ENCODE assay signal across 11 cellular contexts in genomic region chr11:34624069-34624468, GRCh38. TPM values are rescaled to one million over a fixed set of nuclear protein-coding genes. Genes with fewer than 3 reads are reported as not detected.
DNase-seq lines count a peak whose midpoint lies in the region; ATAC-seq and TF ChIP-seq lines count a peak whose summit lies in the region.
"Had no signal": no experiment of that assay in that cellular context is flagged by ENCODE, and none has a peak within 500 bp of the region (broad histone marks: within the 10 kb centered on the region; RNA-seq: fewer than 3 reads in every experiment).

No MANE protein-coding gene starts in this region.

- H3K27ac ChIP-seq in gastrocnemius medialis = no peak overlapping the region

- peaks cover 41% of the 10 kb centered on the region for H3K27me3 Mint-ChIP-seq in activated CD8-positive, alpha-beta T cell treated with anti-CD3 and anti-CD28 coated beads for 36 hours
- peaks cover 35% of the 10 kb centered on the region for H3K27me3 Mint-ChIP-seq in activated CD8-positive, alpha-beta T cell treated with anti-CD3 and anti-CD28 coated beads, Interleukin-2, amount 10 ng/mL, durations not matched to agents 7 days and 5 days (ENCODE audit: low read depth)
- peaks cover 23% of the 10 kb centered on the region for H3K27me3 Mint-ChIP-seq in activated T-helper 17 cell treated with anti-CD3 and anti-CD28 coated beads, Interleukin-2, amount 50 U/mL, for 72 hours
- no peaks in the 10 kb centered on the region for H3K27me3 Mint-ChIP-seq in Caco-2 (ENCODE audit: insufficient read depth, unreplicated experiment)

- no peaks in the 10 kb centered on the region for H3K9me3 ChIP-seq in Caco-2
- no peaks in the 10 kb centered on the region for H3K9me3 ChIP-seq in gastrocnemius medialis

- no peak overlapping the region for H3K27ac Mint-ChIP-seq in activated CD8-positive, alpha-beta T cell treated with anti-CD3 and anti-CD28 coated beads for 36 hours
- no peak overlapping the region for H3K27ac Mint-ChIP-seq in activated CD8-positive, alpha-beta T cell treated with anti-CD3 and anti-CD28 coated beads, Interleukin-2, amount 10 ng/mL, durations not matched to agents 7 days and 5 days
- no peak overlapping the region for H3K27ac Mint-ChIP-seq in activated T-helper 17 cell treated with anti-CD3 and anti-CD28 coated beads, Interleukin-2, amount 50 U/mL, for 72 hours
- H3K27ac Mint-ChIP-seq in stimulated activated effector memory CD8-positive, alpha-beta T cell treated with anti-CD3 and anti-CD28 coated beads, Interleukin-12 subunit alpha, Interleukin-12 subunit beta, amount 100 ng/mL, for 72 hours = no peak overlapping the region
- H3K27ac Mint-ChIP-seq in Caco-2 (ENCODE audit: unreplicated experiment) = no peak overlapping the region

- intact Hi-C loops in activated CD8-positive, alpha-beta T cell treated with anti-CD3 and anti-CD28 coated beads for 36 hours (cut with micrococcal nuclease) = no loop called here
- intact Hi-C loops in Caco-2 (cut with micrococcal nuclease; ENCODE audit: unreplicated experiment) = no loop called here
- intact Hi-C loops in gastrocnemius medialis (cut with DNase I; ENCODE audit: low total_unique reads) = no loop called here

- H3K4me3 ChIP-seq in Caco-2 (ENCODE audit: low read depth, low read length) (no peak overlapping the region), gastrocnemius medialis (no peak overlapping the region)

- H3K36me3 ChIP-seq in Caco-2 (ENCODE audit: control insufficient read depth, insufficient read depth, low read length) = no peaks in the 10 kb centered on the region
- H3K36me3 ChIP-seq in gastrocnemius medialis = no peaks in the 10 kb centered on the region

- peak; percentile 31 for DNase-seq in activated CD8-positive, alpha-beta T cell treated with anti-CD3 and anti-CD28 coated beads for 36 hours
- DNase-seq in activated CD8-positive, alpha-beta T cell treated with anti-CD3 and anti-CD28 coated beads, Interleukin-2, amount 10 ng/mL, durations not matched to agents 7 days and 5 days = no peak
- DNase-seq in stimulated activated effector memory CD8-positive, alpha-beta T cell treated with anti-CD3 and anti-CD28 coated beads, Interleukin-12 subunit alpha, Interleukin-12 subunit beta, amount 100 ng/mL, for 72 hours (ENCODE audit: low spot score in 2 of 2) = peak; percentile 37 to 79
- DNase-seq in cortex of kidney (lab: John Stamatoyannopoulos, UW) = no peak
- no peak for DNase-seq in Caco-2
- no peak for DNase-seq in gastrocnemius medialis
- DNase-seq: NCI-H2081 had no signal

- H3K36me3 Mint-ChIP-seq in activated CD8-positive, alpha-beta T cell treated with anti-CD3 and anti-CD28 coated beads for 36 hours (ENCODE audit: low read depth) = no peaks in the 10 kb centered on the region
- no peaks in the 10 kb centered on the region for H3K36me3 Mint-ChIP-seq in activated CD8-positive, alpha-beta T cell treated with anti-CD3 and anti-CD28 coated beads, Interleukin-2, amount 10 ng/mL, durations not matched to agents 7 days and 5 days (ENCODE audit: low read depth)
- no peaks in the 10 kb centered on the region for H3K36me3 Mint-ChIP-seq in activated T-helper 17 cell treated with anti-CD3 and anti-CD28 coated beads, Interleukin-2, amount 50 U/mL, for 72 hours (ENCODE audit: low read depth)
- no peaks in the 10 kb centered on the region for H3K36me3 Mint-ChIP-seq in stimulated activated effector memory CD8-positive, alpha-beta T cell treated with anti-CD3 and anti-CD28 coated beads, Interleukin-12 subunit alpha, Interleukin-12 subunit beta, amount 100 ng/mL, for 72 hours
- H3K36me3 Mint-ChIP-seq in Caco-2 (ENCODE audit: insufficient read depth, unreplicated experiment) = no peaks in the 10 kb centered on the region

- CTCF ChIA-PET in activated CD8-positive, alpha-beta T cell treated with anti-CD3 and anti-CD28 coated beads for 36 hours (lab: Charles Lee) = no interaction called here
- CTCF ChIA-PET in activated CD8-positive, alpha-beta T cell treated with anti-CD3 and anti-CD28 coated beads, Interleukin-2, amount 10 ng/mL, durations not matched to agents 7 days and 5 days (lab: Charles Lee) = no interaction called here
- CTCF ChIA-PET in Caco-2 (lab: Charles Lee) = no interaction called here

- TF ChIP-seq CTCF in activated CD8-positive, alpha-beta T cell treated with anti-CD3 and anti-CD28 coated beads for 36 hours (IDR thresholded peaks at IDR 0.05) = no peak
- TF ChIP-seq CTCF in Caco-2 (IDR thresholded peaks at IDR 0.05; ENCODE audit: insufficient read depth in 1 of 2, low read depth in 1 of 2, low read length in 1 of 2, severe bottlenecking in 1 of 2, unreplicated experiment in 1 of 2) (no peak), gastrocnemius medialis (IDR thresholded peaks at IDR 0.05 in 4 of 5, conservative IDR thresholded peaks at IDR 0.05 in 1 of 5) (no peak)

- no peak for TF ChIP-seq POLR2A in gastrocnemius medialis (IDR thresholded peaks at IDR 0.05)

- H3K27me3 ChIP-seq in Caco-2 (replicated peaks; ENCODE audit: control insufficient read depth, insufficient read depth, low read length) (no peaks in the 10 kb centered on the region), gastrocnemius medialis (no peaks in the 10 kb centered on the region)

- ATAC-seq in activated CD8-positive, alpha-beta T cell treated with anti-CD3 and anti-CD28 coated beads for 36 hours = no peak
- ATAC-seq in activated CD8-positive, alpha-beta T cell treated with anti-CD3 and anti-CD28 coated beads, Interleukin-2, amount 10 ng/mL, durations not matched to agents 7 days and 5 days = no peak
- ATAC-seq in HG03025 (IDR thresholded peaks at IDR 0.05; ENCODE audit: low FRiP score, unreplicated experiment) = peak; percentile 78
- peak; percentile 81 for ATAC-seq in activated T-helper 17 cell treated with anti-CD3 and anti-CD28 coated beads, Interleukin-2, amount 50 U/mL, for 72 hours (replicated peaks)
- peak; percentile 91 for ATAC-seq in stimulated activated effector memory CD8-positive, alpha-beta T cell treated with anti-CD3 and anti-CD28 coated beads, Interleukin-12 subunit alpha, Interleukin-12 subunit beta, amount 100 ng/mL, for 72 hours
- ATAC-seq in gastrocnemius medialis = no peak

- no peak overlapping the region for H3K4me3 Mint-ChIP-seq in activated CD8-positive, alpha-beta T cell treated with anti-CD3 and anti-CD28 coated beads for 36 hours
- H3K4me3 Mint-ChIP-seq in activated CD8-positive, alpha-beta T cell treated with anti-CD3 and anti-CD28 coated beads, Interleukin-2, amount 10 ng/mL, durations not matched to agents 7 days and 5 days = no peak overlapping the region
- H3K4me3 Mint-ChIP-seq in activated T-helper 17 cell treated with anti-CD3 and anti-CD28 coated beads, Interleukin-2, amount 50 U/mL, for 72 hours = peak overlapping the region; percentile 59
- peak overlapping the region; percentile 30 for H3K4me3 Mint-ChIP-seq in stimulated activated effector memory CD8-positive, alpha-beta T cell treated with anti-CD3 and anti-CD28 coated beads, Interleukin-12 subunit alpha, Interleukin-12 subunit beta, amount 100 ng/mL, for 72 hours
- no peak overlapping the region for H3K4me3 Mint-ChIP-seq in Caco-2 (ENCODE audit: unreplicated experiment)

- in situ Hi-C loops in gastrocnemius medialis (cut with MboI; ENCODE audit: low sequenced_read_pairs in 4 of 4) = no loop called here

- H3K4me1 Mint-ChIP-seq in activated CD8-positive, alpha-beta T cell treated with anti-CD3 and anti-CD28 coated beads for 36 hours (ENCODE audit: low read depth) = peaks cover 4% of the 10 kb centered on the region
- H3K4me1 Mint-ChIP-seq in activated CD8-positive, alpha-beta T cell treated with anti-CD3 and anti-CD28 coated beads, Interleukin-2, amount 10 ng/mL, durations not matched to agents 7 days and 5 days (ENCODE audit: low read depth) = no peaks in the 10 kb centered on the region
- peaks cover 11% of the 10 kb centered on the region for H3K4me1 Mint-ChIP-seq in activated T-helper 17 cell treated with anti-CD3 and anti-CD28 coated beads, Interleukin-2, amount 50 U/mL, for 72 hours
- peaks cover 23% of the 10 kb centered on the region for H3K4me1 Mint-ChIP-seq in stimulated activated effector memory CD8-positive, alpha-beta T cell treated with anti-CD3 and anti-CD28 coated beads, Interleukin-12 subunit alpha, Interleukin-12 subunit beta, amount 100 ng/mL, for 72 hours
- peaks cover 8% of the 10 kb centered on the region for H3K4me1 Mint-ChIP-seq in Caco-2 (ENCODE audit: low read depth, unreplicated experiment)

- no TSS peak for BruUV-seq in Caco-2 (replicated peaks; lab: Mats Ljungman, UMichigan)

- H3K9me3 Mint-ChIP-seq in activated CD8-positive, alpha-beta T cell treated with anti-CD3 and anti-CD28 coated beads for 36 hours = no peaks in the 10 kb centered on the region
- H3K9me3 Mint-ChIP-seq in activated CD8-positive, alpha-beta T cell treated with anti-CD3 and anti-CD28 coated beads, Interleukin-2, amount 10 ng/mL, durations not matched to agents 7 days and 5 days (ENCODE audit: insufficient read depth) = no peaks in the 10 kb centered on the region
- no peaks in the 10 kb centered on the region for H3K9me3 Mint-ChIP-seq in activated T-helper 17 cell treated with anti-CD3 and anti-CD28 coated beads, Interleukin-2, amount 50 U/mL, for 72 hours
- no peaks in the 10 kb centered on the region for H3K9me3 Mint-ChIP-seq in stimulated activated effector memory CD8-positive, alpha-beta T cell treated with anti-CD3 and anti-CD28 coated beads, Interleukin-12 subunit alpha, Interleukin-12 subunit beta, amount 100 ng/mL, for 72 hours
- H3K9me3 Mint-ChIP-seq in Caco-2 (ENCODE audit: unreplicated experiment) = no peaks in the 10 kb centered on the region

- POLR2A ChIA-PET in activated CD8-positive, alpha-beta T cell treated with anti-CD3 and anti-CD28 coated beads for 36 hours (lab: Charles Lee) = interaction anchor here (0.6 to 1.0 kb wide), 2 partner anchors 19 to 35 kb away, joined by 3 read pairs; no protein-coding TSS in a partner anchor
- POLR2A ChIA-PET in activated CD8-positive, alpha-beta T cell treated with anti-CD3 and anti-CD28 coated beads, Interleukin-2, amount 10 ng/mL, durations not matched to agents 7 days and 5 days (lab: Charles Lee) = no interaction called here
- POLR2A ChIA-PET in Caco-2 (lab: Charles Lee) = no interaction called here

- no peaks in the 10 kb centered on the region for H3K4me1 ChIP-seq in Caco-2
- no peaks in the 10 kb centered on the region for H3K4me1 ChIP-seq in gastrocnemius medialis

RNA-seq across cellular contexts. Expression of gene EHF, which starts 3.2 kb away (rescaled TPM):
- total RNA-seq in activated CD8-positive, alpha-beta T cell treated with anti-CD3 and anti-CD28 coated beads for 36 hours = not detected
- total RNA-seq in activated CD8-positive, alpha-beta T cell treated with anti-CD3 and anti-CD28 coated beads, Interleukin-2, amount 10 ng/mL, durations not matched to agents 7 days and 5 days = not detected
- total RNA-seq in activated T-helper 17 cell treated with anti-CD3 and anti-CD28 coated beads, Interleukin-2, amount 50 U/mL, for 72 hours = under 1 TPM in 1 of 2 donors, not detected in 1; 0.35 TPM
- total RNA-seq in Caco-2 (2022) = 0.11 and 0.21 TPM in 2 replicates
- total RNA-seq in gastrocnemius medialis = under 1 TPM in 2 of 4 donors, not detected in 2; 0.09 to 0.85 TPM
- total RNA-seq: A673, fibroblast of villous mesenchyme had no signal

Comparison
In these comparisons a context has a peak if more than half of its experiments do, and no peak if none do; other contexts are left out.
1. DNase-seq: peak in activated CD8-positive, alpha-beta T cell treated with anti-CD3 and anti-CD28 coated beads for 36 hours (single experiment) and stimulated activated effector memory CD8-positive, alpha-beta T cell treated with anti-CD3 and anti-CD28 coated beads, Interleukin-12 subunit alpha, Interleukin-12 subunit beta, amount 100 ng/mL, for 72 hours (2 of 2); none in activated CD8-positive, alpha-beta T cell treated with anti-CD3 and anti-CD28 coated beads, Interleukin-2, amount 10 ng/mL, durations not matched to agents 7 days and 5 days (single experiment), cortex of kidney (single experiment), Caco-2 (0 of 2) and gastrocnemius medialis (0 of 2).
2. ATAC-seq: peak in HG03025 (single experiment), activated T-helper 17 cell treated with anti-CD3 and anti-CD28 coated beads, Interleukin-2, amount 50 U/mL, for 72 hours (single experiment) and stimulated activated effector memory CD8-positive, alpha-beta T cell treated with anti-CD3 and anti-CD28 coated beads, Interleukin-12 subunit alpha, Interleukin-12 subunit beta, amount 100 ng/mL, for 72 hours (single experiment); none in activated CD8-positive, alpha-beta T cell treated with anti-CD3 and anti-CD28 coated beads for 36 hours (single experiment), activated CD8-positive, alpha-beta T cell treated with anti-CD3 and anti-CD28 coated beads, Interleukin-2, amount 10 ng/mL, durations not matched to agents 7 days and 5 days (single experiment) and gastrocnemius medialis (0 of 2).
3. H3K4me3 Mint-ChIP-seq: peak in activated T-helper 17 cell treated with anti-CD3 and anti-CD28 coated beads, Interleukin-2, amount 50 U/mL, for 72 hours (single experiment) and stimulated activated effector memory CD8-positive, alpha-beta T cell treated with anti-CD3 and anti-CD28 coated beads, Interleukin-12 subunit alpha, Interleukin-12 subunit beta, amount 100 ng/mL, for 72 hours (single experiment); none in activated CD8-positive, alpha-beta T cell treated with anti-CD3 and anti-CD28 coated beads for 36 hours (single experiment), activated CD8-positive, alpha-beta T cell treated with anti-CD3 and anti-CD28 coated beads, Interleukin-2, amount 10 ng/mL, durations not matched to agents 7 days and 5 days (single experiment) and Caco-2 (single experiment).